8 cellular contexts compared by ENCODE assay signal in genomic region chrX:22192419-22193086, GRCh38.
DNase-seq lines count a peak whose midpoint lies in the region; ATAC-seq, FAIRE-seq and TF ChIP-seq lines count a peak whose summit lies in the region.

No MANE protein-coding gene starts in this region.

- in situ Hi-C loops in T47D (cut with HindIII; ENCODE audit: low pct_unique_long_range_greater_than_20kb, low sequenced_read_pairs) = no loop called here

- DNase-seq in NCI-H446 (lab: John Stamatoyannopoulos, UW) (peak; percentile 24 to 68), NCI-H446 treated with DMSO at 0.1 percent for 48 hours (lab: John Stamatoyannopoulos, UW) (no peak), NCI-H1694 treated with DMSO at 0.1 percent for 48 hours (lab: John Stamatoyannopoulos, UW) (peak; percentile 20), T47D (ENCODE audit: low read depth in 1 of 2, low spot score in 1 of 2) (peak; percentile 7 to 84)
- DNase-seq in stimulated activated CD4-positive, alpha-beta T cell treated with anti-CD3 and anti-CD28 coated beads, Interleukin-1b, Interleukin-23, amount 100 ng/mL, for 1 hour (ENCODE audit: low read depth in 2 of 2) = peak; percentile 2 to 3

- peak; percentile 68 for ATAC-seq in HG02623 (IDR thresholded peaks at IDR 0.05; ENCODE audit: unreplicated experiment)

- peak; percentile 82 for TF ChIP-seq CTCF in VCaP (conservative IDR thresholded peaks at IDR 0.05)

- peak overlapping the region; percentile 65 for H3K27ac ChIP-seq in VCaP

- FAIRE-seq in islet of Langerhans (lab: Jason Lieb, UNC) = peak; percentile 97
